ENCODE assay signal across 23 cellular contexts in genomic region chr6:46104209-46104608, GRCh38. TPM values are rescaled to one million over a fixed set of nuclear protein-coding genes. Genes with fewer than 3 reads are reported as not detected.
DNase-seq lines count a peak whose midpoint lies in the region; ATAC-seq and TF ChIP-seq lines count a peak whose summit lies in the region.
"Had no signal": no experiment of that assay in that cellular context is flagged by ENCODE, and none has a peak within 500 bp of the region (broad histone marks: within the 10 kb centered on the region; RNA-seq: fewer than 3 reads in every experiment).

No MANE protein-coding gene starts in this region.

- H3K36me3 Mint-ChIP-seq in effector memory CD8-positive, alpha-beta T cell (ENCODE audit: insufficient read depth) = peaks cover 4% of the 10 kb centered on the region
- peaks cover 12% of the 10 kb centered on the region; the same call in 2 of the 3 replicates for H3K36me3 Mint-ChIP-seq in GM23338 (ENCODE audit: low read depth)
- H3K36me3 Mint-ChIP-seq: CD4-positive, CD25-positive, alpha-beta regulatory T cell had no signal

- peak; percentile 16 for DNase-seq in GM13977 (ENCODE audit: low spot score)
- peak; percentile 16 for DNase-seq in GM20000 (ENCODE audit: low spot score)
- DNase-seq in effector memory CD8-positive, alpha-beta T cell = no peak
- no peak for DNase-seq in islet precursor cell
- DNase-seq in GM23338 (ENCODE audit: low spot score) = no peak
- DNase-seq in OCI-M2 (lab: John Stamatoyannopoulos, UW; ENCODE audit: unreplicated experiment) = no peak
- no peak for DNase-seq in CD1c-positive myeloid dendritic cell (ENCODE audit: extremely low spot score)
- DNase-seq: activated B cell treated with CpG ODN at 0.5 μM for 24 hours; CD4-positive, CD25-positive, alpha-beta regulatory T cell; central memory CD4-positive, alpha-beta T cell; DND-41; effector CD4-positive, alpha-beta T cell; head of caudate nucleus; NCI-H1105; NCI-H2171 treated with DMSO at 0.1 percent for 48 hours; nephron progenitor cell; stimulated activated CD4-positive, alpha-beta T cell treated with anti-CD3 and anti-CD28 coated beads, Interleukin-15, amount 100 ng/mL, for 24 hours had no signal

- no peaks in the 10 kb centered on the region for H3K9me3 Mint-ChIP-seq in effector memory CD8-positive, alpha-beta T cell
- H3K9me3 Mint-ChIP-seq in GM23338 = peaks cover 17% of the 10 kb centered on the region
- H3K9me3 Mint-ChIP-seq: activated T-helper 1 cell treated with anti-CD3 and anti-CD28 coated beads, Interleukin-12 subunit alpha, Interleukin-12 subunit beta, Interleukin-2, Interleukin-4 antibody, amounts not matched to agents 30 ng/mL and 10 ng/mL and 1 ng/mL, durations not matched to agents 14 hours and 24 hours and 36 hours; memory B cell; stimulated activated naive CD8-positive, alpha-beta T cell treated with anti-CD3 and anti-CD28 coated beads, Interleukin-15, Interleukin-2, amounts not matched to agents 100 ng/mL and 50 ng/mL, for 24 hours; T-helper 1 cell treated with Interleukin-12 subunit alpha and Interleukin-12 subunit beta and Interleukin-4 antibody, amounts not matched to agents 30 μg/mL and 1 μg/mL, for 36 hours had no signal

- no peak overlapping the region for H3K4me3 Mint-ChIP-seq in effector memory CD8-positive, alpha-beta T cell
- H3K4me3 Mint-ChIP-seq in GM23338 = no peak overlapping the region
- H3K4me3 Mint-ChIP-seq: activated B cell treated with CpG ODN at 0.5 μM for 24 hours; activated T-helper 1 cell treated with anti-CD3 and anti-CD28 coated beads, Interleukin-12 subunit alpha, Interleukin-12 subunit beta, Interleukin-2, Interleukin-4 antibody, amounts not matched to agents 30 ng/mL and 10 ng/mL and 1 ng/mL, durations not matched to agents 14 hours and 24 hours and 36 hours; CD4-positive, CD25-positive, alpha-beta regulatory T cell; memory B cell; nephron progenitor cell; stimulated activated naive CD8-positive, alpha-beta T cell treated with anti-CD3 and anti-CD28 coated beads, Interleukin-15, Interleukin-2, amounts not matched to agents 100 ng/mL and 50 ng/mL, for 24 hours; T-helper 1 cell treated with Interleukin-12 subunit alpha and Interleukin-12 subunit beta and Interleukin-4 antibody, amounts not matched to agents 30 μg/mL and 1 μg/mL, for 36 hours had no signal

- no peak overlapping the region for H2AFZ ChIP-seq in GM23338
- H2AFZ ChIP-seq: GM23248 had no signal

- no peak overlapping the region for H3K27ac ChIP-seq in GM23338 (ENCODE audit: low read depth)
- H3K27ac ChIP-seq: GM23248 had no signal

- H3K4me3 ChIP-seq in GM23338 = no peak overlapping the region
- H3K4me3 ChIP-seq: GM23248 had no signal

- ATAC-seq in HG02973 (IDR thresholded peaks at IDR 0.05; ENCODE audit: unreplicated experiment) = peak; percentile 73
- ATAC-seq in effector memory CD8-positive, alpha-beta T cell (replicated peaks) = no peak
- ATAC-seq in GM23338 = no peak

- H3K27me3 ChIP-seq in GM23338 (ENCODE audit: insufficient read depth) = no peaks in the 10 kb centered on the region

- TF ChIP-seq CTCF in GM13977 (IDR thresholded peaks at IDR 0.05; ENCODE audit: extremely low read depth, insufficient read depth, missing control alignments) = no peak
- no peak for TF ChIP-seq CTCF in GM20000 (IDR thresholded peaks at IDR 0.05; ENCODE audit: extremely low read depth, missing control alignments)
- TF ChIP-seq CTCF in GM23338 (conservative IDR thresholded peaks at IDR 0.05; ENCODE audit: low read depth in 2 of 2) = no peak

- no peaks in the 10 kb centered on the region for H3K9me2 ChIP-seq in GM23338 (ENCODE audit: insufficient read depth)

- no peaks in the 10 kb centered on the region for H3K27me3 Mint-ChIP-seq in effector memory CD8-positive, alpha-beta T cell
- H3K27me3 Mint-ChIP-seq in GM23338 (ENCODE audit: insufficient read depth, low read depth, poor library complexity) = peaks cover 2% of the 10 kb centered on the region
- H3K27me3 Mint-ChIP-seq: activated B cell treated with CpG ODN at 0.5 μM for 24 hours; CD4-positive, CD25-positive, alpha-beta regulatory T cell; memory B cell; stimulated activated naive CD8-positive, alpha-beta T cell treated with anti-CD3 and anti-CD28 coated beads, Interleukin-15, Interleukin-2, amounts not matched to agents 100 ng/mL and 50 ng/mL, for 24 hours had no signal

- no peak overlapping the region for H3K4me2 ChIP-seq in GM23338

- no peaks in the 10 kb centered on the region for H3K79me2 ChIP-seq in GM23338 (replicated peaks; ENCODE audit: insufficient read depth)

- no peaks in the 10 kb centered on the region for H3F3A ChIP-seq in GM23338 (replicated peaks; ENCODE audit: low read depth)

- H3K4me1 Mint-ChIP-seq in effector memory CD8-positive, alpha-beta T cell (ENCODE audit: low read depth in 2 of 2) = peaks cover 10 to 26% of the 10 kb centered on the region in 2 donors
- no peaks in the 10 kb centered on the region for H3K4me1 Mint-ChIP-seq in GM23338
- H3K4me1 Mint-ChIP-seq: CD4-positive, CD25-positive, alpha-beta regulatory T cell; memory B cell had no signal

- in situ Hi-C loops in GM13977 (cut with MboI; ENCODE audit: low pct_unique_long_range_greater_than_20kb, low sequenced_read_pairs, unreplicated experiment) = no loop called here

- H3K27ac Mint-ChIP-seq in effector memory CD8-positive, alpha-beta T cell = peak overlapping the region; percentile 71 to 78
- H3K27ac Mint-ChIP-seq in GM23338 = no peak overlapping the region
- H3K27ac Mint-ChIP-seq: activated B cell treated with CpG ODN at 0.5 μM for 24 hours; activated T-helper 1 cell treated with anti-CD3 and anti-CD28 coated beads, Interleukin-12 subunit alpha, Interleukin-12 subunit beta, Interleukin-2, Interleukin-4 antibody, amounts not matched to agents 30 ng/mL and 10 ng/mL and 1 ng/mL, durations not matched to agents 14 hours and 24 hours and 36 hours; CD4-positive, CD25-positive, alpha-beta regulatory T cell; memory B cell; nephron progenitor cell; T-helper 1 cell treated with Interleukin-12 subunit alpha and Interleukin-12 subunit beta and Interleukin-4 antibody, amounts not matched to agents 30 μg/mL and 1 μg/mL, for 36 hours had no signal

- H4K20me1 ChIP-seq in GM23338 (replicated peaks; ENCODE audit: insufficient read depth) = no peaks in the 10 kb centered on the region

- H3K4me1 ChIP-seq in GM23338 (ENCODE audit: insufficient read depth) = no peaks in the 10 kb centered on the region

- H3K36me3 ChIP-seq in GM23338 (ENCODE audit: insufficient read depth) = 0 out of 2 replicates have a peak, but pooled peaks cover 7% of the 10 kb centered on the region

TF ChIP-seq in GM23338, 12 proteins besides CTCF, POLR2A, EP300 and RAD21 (continues in another document):
- TF ChIP-seq EZH2 (IDR thresholded peaks at IDR 0.05; ENCODE audit: low read depth, unreplicated experiment) = no peak
- no peak for TF ChIP-seq NANOG (IDR thresholded peaks at IDR 0.05; ENCODE audit: borderline replicate concordance)
- TF ChIP-seq, protein P1, sequence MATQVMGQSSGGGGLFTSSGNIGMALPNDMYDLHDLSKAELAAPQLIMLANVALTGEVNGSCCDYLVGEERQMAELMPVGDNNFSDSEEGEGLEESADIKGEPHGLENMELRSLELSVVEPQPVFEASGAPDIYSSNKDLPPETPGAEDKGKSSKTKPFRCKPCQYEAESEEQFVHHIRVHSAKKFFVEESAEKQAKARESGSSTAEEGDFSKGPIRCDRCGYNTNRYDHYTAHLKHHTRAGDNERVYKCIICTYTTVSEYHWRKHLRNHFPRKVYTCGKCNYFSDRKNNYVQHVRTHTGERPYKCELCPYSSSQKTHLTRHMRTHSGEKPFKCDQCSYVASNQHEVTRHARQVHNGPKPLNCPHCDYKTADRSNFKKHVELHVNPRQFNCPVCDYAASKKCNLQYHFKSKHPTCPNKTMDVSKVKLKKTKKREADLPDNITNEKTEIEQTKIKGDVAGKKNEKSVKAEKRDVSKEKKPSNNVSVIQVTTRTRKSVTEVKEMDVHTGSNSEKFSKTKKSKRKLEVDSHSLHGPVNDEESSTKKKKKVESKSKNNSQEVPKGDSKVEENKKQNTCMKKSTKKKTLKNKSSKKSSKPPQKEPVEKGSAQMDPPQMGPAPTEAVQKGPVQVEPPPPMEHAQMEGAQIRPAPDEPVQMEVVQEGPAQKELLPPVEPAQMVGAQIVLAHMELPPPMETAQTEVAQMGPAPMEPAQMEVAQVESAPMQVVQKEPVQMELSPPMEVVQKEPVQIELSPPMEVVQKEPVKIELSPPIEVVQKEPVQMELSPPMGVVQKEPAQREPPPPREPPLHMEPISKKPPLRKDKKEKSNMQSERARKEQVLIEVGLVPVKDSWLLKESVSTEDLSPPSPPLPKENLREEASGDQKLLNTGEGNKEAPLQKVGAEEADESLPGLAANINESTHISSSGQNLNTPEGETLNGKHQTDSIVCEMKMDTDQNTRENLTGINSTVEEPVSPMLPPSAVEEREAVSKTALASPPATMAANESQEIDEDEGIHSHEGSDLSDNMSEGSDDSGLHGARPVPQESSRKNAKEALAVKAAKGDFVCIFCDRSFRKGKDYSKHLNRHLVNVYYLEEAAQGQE (IDR thresholded peaks at IDR 0.05; ENCODE audit: unreplicated experiment) = no peak
- no peak for TF ChIP-seq ZNF331 (CRISPR knock-in tag; IDR thresholded peaks at IDR 0.05; ENCODE audit: low read depth)
- TF ChIP-seq CREB1 (CRISPR knock-in tag; IDR thresholded peaks at IDR 0.05; ENCODE audit: low read depth) = no peak
- no peak for TF ChIP-seq JUNB (IDR thresholded peaks at IDR 0.05; ENCODE audit: unreplicated experiment)
- TF ChIP-seq STAT1 (IDR thresholded peaks at IDR 0.05; ENCODE audit: unreplicated experiment) = no peak
- no peak for TF ChIP-seq POLR2AphosphoS5 (IDR thresholded peaks at IDR 0.05; ENCODE audit: low read depth)
- TF ChIP-seq EZH2phosphoT487 (IDR thresholded peaks at IDR 0.05; ENCODE audit: unreplicated experiment) = no peak

RNA-seq across cellular contexts. Expression of gene ENPP4, which starts 25.6 kb away (rescaled TPM):
- 4.4 and 5.6 TPM in 2 replicates for total RNA-seq in GM23338 (2014; rRNA removed; shearing (Covaris generic))
- polyA plus RNA-seq in GM23338 (2016; fragmentation: Nextera tagmentation; extraction: Ambion mirVana) = 2.2 and 2.3 TPM in 2 replicates

Comparison
In these comparisons a context has a peak if more than half of its experiments do, and no peak if none do; other contexts are left out.
1. DNase-seq: peak in GM13977 (single experiment) and GM20000 (single experiment); none in effector memory CD8-positive, alpha-beta T cell (0 of 3), islet precursor cell (single experiment), GM23338 (single experiment), OCI-M2 (single experiment) and CD1c-positive myeloid dendritic cell (single experiment).